9 cellular contexts compared by ENCODE assay signal in the genomic region with DNA sequence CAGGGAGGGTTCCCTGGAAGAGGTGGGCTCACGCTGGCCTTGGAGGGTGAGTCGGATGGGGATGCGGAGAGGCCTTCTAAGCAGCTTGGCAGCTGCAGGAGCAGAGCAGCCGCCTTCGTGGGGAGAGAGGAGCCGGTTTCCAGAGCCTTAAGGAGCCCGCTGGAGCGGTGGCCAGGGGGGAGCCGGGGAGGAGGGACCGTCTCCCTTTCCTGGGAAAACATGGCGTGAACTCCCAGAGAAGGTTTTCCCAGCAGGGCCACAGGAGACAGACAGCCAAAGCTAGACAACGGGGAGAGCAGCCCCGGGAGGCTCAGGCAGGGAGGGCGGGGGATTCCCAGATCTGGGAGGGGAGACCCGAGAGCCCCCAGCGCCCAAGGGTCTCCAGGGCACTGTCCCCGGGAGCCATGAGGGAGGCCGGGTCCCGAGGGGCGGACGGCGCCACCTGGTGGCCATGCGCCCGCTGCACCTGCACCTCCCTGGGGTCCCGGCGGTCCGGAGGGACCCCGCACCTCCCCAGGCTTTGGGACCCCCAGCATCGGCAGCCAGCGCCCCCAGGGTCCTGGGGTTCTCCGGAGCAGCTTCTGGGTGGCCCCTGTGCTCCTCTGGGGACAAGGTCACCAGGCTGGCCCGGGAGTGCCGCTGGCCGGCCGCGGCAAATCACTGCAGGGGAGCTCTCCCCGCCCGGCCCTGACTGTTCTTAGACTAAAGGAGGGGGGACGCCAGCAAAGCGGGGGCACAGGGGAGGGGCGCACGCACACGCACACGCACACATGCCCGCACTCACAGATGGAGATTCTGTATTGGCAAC. TPM values are rescaled to one million over a fixed set of nuclear protein-coding genes. Genes with fewer than 3 reads are reported as not detected.
A peak's percentile ranks its signal among the peaks of the same experiment; 100 is the strongest.
DNase-seq lines count a peak whose midpoint lies in the region; ATAC-seq and TF ChIP-seq lines count a peak whose summit lies in the region.
"Had no signal": no experiment of that assay in that cellular context is flagged by ENCODE, and none has a peak within 500 bp of the region (broad histone marks: within the 10 kb centered on the region; RNA-seq: fewer than 3 reads in every experiment).

No MANE protein-coding gene starts in this region.

- intact Hi-C loops in mucosa of descending colon (cut with DNase I, micrococcal nuclease) (loop anchor here (2.0 to 5.0 kb wide), 3 partner anchors 70 to 180 kb away; partner anchors contain the start of gene CTSD (in 1 of the 2)), stomach (cut with DNase I; ENCODE audit: low total_unique reads) (loop anchor here (2.0 to 5.0 kb wide), 2 partner anchors 140 to 320 kb away; no protein-coding TSS in a partner anchor)

- no peaks in the 10 kb centered on the region for H3K9me2 ChIP-seq in Karpas-422 (replicated peaks; ENCODE audit: insufficient read depth, low read length)

- H3K36me3 ChIP-seq in Karpas-422 (ENCODE audit: insufficient read depth, low read length) (no peaks in the 10 kb centered on the region), mucosa of descending colon (ENCODE audit: low read depth) (no peaks in the 10 kb centered on the region), stomach (no peaks in the 10 kb centered on the region)
- H3K36me3 ChIP-seq in effector memory CD4-positive, alpha-beta T cell (ENCODE audit: control insufficient read depth, insufficient read depth, low read length), result no peaks in the 10 kb centered on the region

- H3K4me2 ChIP-seq in Karpas-422 (ENCODE audit: low read depth, low read length, poor library complexity, severe bottlenecking), result no peak overlapping the region

- POLR2A ChIA-PET in activated CD8-positive, alpha-beta T cell treated with anti-CD3 and anti-CD28 coated beads, Interleukin-2, amount 10 ng/mL, durations not matched to agents 7 days and 5 days (lab: Charles Lee), result interaction anchor here (1.9 kb wide), 2 partner anchors 138 to 141 kb away, joined by 6 to 10 read pairs; no protein-coding TSS in a partner anchor

- TF ChIP-seq POLR2A in stomach (IDR thresholded peaks at IDR 0.05), result no peak

- H4K20me1 ChIP-seq in Karpas-422 (ENCODE audit: insufficient read depth, low read depth, low read length), result peaks cover 3% of the 10 kb centered on the region; the same call in 1 of the 2 replicates

- H2AFZ ChIP-seq in Karpas-422 (ENCODE audit: low read length), result no peak overlapping the region

- H3K4me1 ChIP-seq in Karpas-422 (ENCODE audit: low read length) (no peaks in the 10 kb centered on the region), mucosa of descending colon (ENCODE audit: low read depth) (peaks cover 50% of the 10 kb centered on the region), stomach (peaks cover 38 to 77% (median 60%) of the 10 kb centered on the region in 4 donors)
- H3K4me1 ChIP-seq in effector memory CD4-positive, alpha-beta T cell (ENCODE audit: control insufficient read depth, insufficient read depth, low read length, poor library complexity, severe bottlenecking), result peaks cover 4% of the 10 kb centered on the region

- no peak overlapping the region for H3K27ac Mint-ChIP-seq in activated CD8-positive, alpha-beta T cell treated with anti-CD3 and anti-CD28 coated beads, Interleukin-2, amount 10 ng/mL, durations not matched to agents 7 days and 5 days
- H3K27ac Mint-ChIP-seq: T-helper 1 cell treated with Interleukin-12 subunit alpha and Interleukin-12 subunit beta and Interleukin-4 antibody, amounts not matched to agents 30 μg/mL and 1 μg/mL, for 36 hours had no signal

- H3K27ac ChIP-seq in Karpas-422 (ENCODE audit: low read length), result no peak overlapping the region
- no peak overlapping the region for H3K27ac ChIP-seq in effector memory CD4-positive, alpha-beta T cell (ENCODE audit: insufficient read depth, low read length, poor library complexity, severe bottlenecking)
- peak overlapping the region; percentile 23 to 86 (median 83) for H3K27ac ChIP-seq in stomach

- no peaks in the 10 kb centered on the region for H3K4me1 Mint-ChIP-seq in activated CD8-positive, alpha-beta T cell treated with anti-CD3 and anti-CD28 coated beads, Interleukin-2, amount 10 ng/mL, durations not matched to agents 7 days and 5 days (ENCODE audit: low read depth)

- no peaks in the 10 kb centered on the region for H3K79me2 ChIP-seq in Karpas-422 (ENCODE audit: low read length)

- H3K9me3 ChIP-seq in Karpas-422 (ENCODE audit: low read length), result no peaks in the 10 kb centered on the region
- H3K9me3 ChIP-seq in effector memory CD4-positive, alpha-beta T cell (ENCODE audit: control insufficient read depth, low read length), result no peaks in the 10 kb centered on the region
- H3K9me3 ChIP-seq in mucosa of descending colon, result no peaks in the 10 kb centered on the region
- H3K9me3 ChIP-seq in stomach, result no peaks in the 10 kb centered on the region

- no peaks in the 10 kb centered on the region for H3K9me3 Mint-ChIP-seq in activated CD8-positive, alpha-beta T cell treated with anti-CD3 and anti-CD28 coated beads, Interleukin-2, amount 10 ng/mL, durations not matched to agents 7 days and 5 days (ENCODE audit: insufficient read depth)
- H3K9me3 Mint-ChIP-seq: T-helper 1 cell treated with Interleukin-12 subunit alpha and Interleukin-12 subunit beta and Interleukin-4 antibody, amounts not matched to agents 30 μg/mL and 1 μg/mL, for 36 hours had no signal

- peaks cover 4% of the 10 kb centered on the region for H3K27me3 Mint-ChIP-seq in activated CD8-positive, alpha-beta T cell treated with anti-CD3 and anti-CD28 coated beads, Interleukin-2, amount 10 ng/mL, durations not matched to agents 7 days and 5 days (ENCODE audit: low read depth)

- TF ChIP-seq EP300 in stomach (IDR thresholded peaks at IDR 0.05), result no peak

- no peaks in the 10 kb centered on the region for H3K36me3 Mint-ChIP-seq in activated CD8-positive, alpha-beta T cell treated with anti-CD3 and anti-CD28 coated beads, Interleukin-2, amount 10 ng/mL, durations not matched to agents 7 days and 5 days (ENCODE audit: low read depth)

- CTCF ChIA-PET in activated CD8-positive, alpha-beta T cell treated with anti-CD3 and anti-CD28 coated beads, Interleukin-2, amount 10 ng/mL, durations not matched to agents 7 days and 5 days (lab: Charles Lee), result interaction anchor here (0.6 to 8.5 kb wide), 52 partner anchors 8 to 324 kb away, joined by 3 to 311 read pairs (median 4); partner anchors contain the start of genes CTSD, KRTAP5-6, LSP1 and MRPL23

- peak; percentile 89 for DNase-seq in D341Med (ENCODE audit: low spot score)
- DNase-seq in Karpas-422, result peak; percentile 75
- DNase-seq in activated CD8-positive, alpha-beta T cell treated with anti-CD3 and anti-CD28 coated beads, Interleukin-2, amount 10 ng/mL, durations not matched to agents 7 days and 5 days, result peak; percentile 68
- peak; percentile 37 to 56 (median 41) for DNase-seq in effector memory CD4-positive, alpha-beta T cell
- DNase-seq in mucosa of descending colon, result peak; percentile 71 to 82 (median 76)
- peak; percentile 68 for DNase-seq in stomach
- no peak for DNase-seq in islet precursor cell

- no peaks in the 10 kb centered on the region for H3K27me3 ChIP-seq in Karpas-422 (ENCODE audit: low read length)
- peaks cover 4% of the 10 kb centered on the region for H3K27me3 ChIP-seq in effector memory CD4-positive, alpha-beta T cell (replicated peaks; ENCODE audit: control insufficient read depth, insufficient read depth, low read length, poor library complexity, severe bottlenecking)
- H3K27me3 ChIP-seq in stomach, result peaks cover 0 to 39% (median 0%) of the 10 kb centered on the region in 3 donors

- TF ChIP-seq CTCF in mucosa of descending colon (IDR thresholded peaks at IDR 0.05), result peak; percentile 95
- TF ChIP-seq CTCF in stomach (IDR thresholded peaks at IDR 0.05), result peak in 6 of 7 experiments; percentile 83 to 99 (median 94)

- H3K4me3 Mint-ChIP-seq in activated CD8-positive, alpha-beta T cell treated with anti-CD3 and anti-CD28 coated beads, Interleukin-2, amount 10 ng/mL, durations not matched to agents 7 days and 5 days, result no peak overlapping the region
- H3K4me3 Mint-ChIP-seq: T-helper 1 cell treated with Interleukin-12 subunit alpha and Interleukin-12 subunit beta and Interleukin-4 antibody, amounts not matched to agents 30 μg/mL and 1 μg/mL, for 36 hours had no signal

- H3K9ac ChIP-seq in Karpas-422 (ENCODE audit: low read length), result no peak overlapping the region

- H3K4me3 ChIP-seq in Karpas-422 (ENCODE audit: low read length), result no peak overlapping the region
- H3K4me3 ChIP-seq in effector memory CD4-positive, alpha-beta T cell (ENCODE audit: insufficient read depth, low read depth, low read length, poor library complexity, severe bottlenecking), result no peak overlapping the region
- H3K4me3 ChIP-seq in mucosa of descending colon, result no peak overlapping the region
- H3K4me3 ChIP-seq in stomach, result peak overlapping the region in 2 of 4 donors; percentile 16 to 18

- WGBS in stomach, 5 donors, result 11 to 28% (median 14%) methylated on average over 22 to 45 of the region's 45 CpGs

- peak; percentile 71 for ATAC-seq in activated CD8-positive, alpha-beta T cell treated with anti-CD3 and anti-CD28 coated beads, Interleukin-2, amount 10 ng/mL, durations not matched to agents 7 days and 5 days
- peak; percentile 24 for ATAC-seq in mucosa of descending colon
- no peak for ATAC-seq in GM21360 (IDR thresholded peaks at IDR 0.05; ENCODE audit: unreplicated experiment)

RNA-seq across cellular contexts. Expression of gene SYT8, which starts 2.4 kb away (rescaled TPM):
- total RNA-seq in Karpas-422 (2014; rRNA removed; shearing (Covaris generic); ENCODE audit: low replicate concordance), result 0.29 TPM in 1 of 2 replicates, not detected in the other
- not detected for total RNA-seq in activated CD8-positive, alpha-beta T cell treated with anti-CD3 and anti-CD28 coated beads, Interleukin-2, amount 10 ng/mL, durations not matched to agents 7 days and 5 days
- total RNA-seq in mucosa of descending colon (1 to 10 TPM in 2 of 3 donors, under 1 TPM in 1; 0.98 to 2.4 (median 2.1) TPM), stomach (10 to 100 TPM in 1 of 5 donors, 1 to 10 TPM in 1, under 1 TPM in 3; 0.72 to 13.4 (median 0.92) TPM)
- 10 to 100 TPM in 1 of 3 donors, 1 to 10 TPM in 2; 1.7 to 77.3 (median 3.7) TPM for polyA plus RNA-seq in stomach

RNA-seq across cellular contexts. Expression of gene TNNI2, which starts 6.4 kb away (rescaled TPM):
- total RNA-seq in Karpas-422 (2014; rRNA removed; shearing (Covaris generic); ENCODE audit: low replicate concordance), result 0.36 TPM in 1 of 2 replicates, not detected in the other
- total RNA-seq in activated CD8-positive, alpha-beta T cell treated with anti-CD3 and anti-CD28 coated beads, Interleukin-2, amount 10 ng/mL, durations not matched to agents 7 days and 5 days, result under 1 TPM in 1 of 2 experiments, not detected in 1; 0.50 TPM
- total RNA-seq in mucosa of descending colon (under 1 TPM in 1 of 3 donors, not detected in 2; 0.46 TPM), stomach (1 to 10 TPM in 1 of 5 donors, not detected in 4; 7.2 TPM)
- 10 to 100 TPM in 2 of 3 donors, under 1 TPM in 1; 0.93 to 23.4 (median 17.0) TPM for polyA plus RNA-seq in stomach

RNA-seq across cellular contexts. Expression of gene LSP1, which starts 20.5 kb away (rescaled TPM):
- 46.9 and 115 TPM in 2 replicates for total RNA-seq in Karpas-422 (2014; rRNA removed; shearing (Covaris generic); ENCODE audit: low replicate concordance)
- total RNA-seq in activated CD8-positive, alpha-beta T cell treated with anti-CD3 and anti-CD28 coated beads, Interleukin-2, amount 10 ng/mL, durations not matched to agents 7 days and 5 days, result 100 to 1,000 TPM; 463 to 477 TPM
- total RNA-seq in mucosa of descending colon (10 to 100 TPM; 18.5 to 32.2 (median 23.6) TPM), stomach (10 to 100 TPM in 4 of 5 donors, 1 to 10 TPM in 1; 9.8 to 78.8 (median 46.8) TPM)
- polyA plus RNA-seq in stomach, result 100 to 1,000 TPM in 2 of 3 donors, 10 to 100 TPM in 1; 29.0 to 239 (median 155) TPM

RNA-seq across cellular contexts. Expression of gene PRR33, which starts 59.3 kb away (rescaled TPM):
- total RNA-seq in Karpas-422 (2014; rRNA removed; shearing (Covaris generic); ENCODE audit: low replicate concordance), result not detected in 2 replicates
- total RNA-seq in activated CD8-positive, alpha-beta T cell treated with anti-CD3 and anti-CD28 coated beads, Interleukin-2, amount 10 ng/mL, durations not matched to agents 7 days and 5 days, result under 1 TPM in 1 of 2 experiments, not detected in 1; 0.08 TPM
- not detected for total RNA-seq in mucosa of descending colon
- not detected for total RNA-seq in stomach
- polyA plus RNA-seq in stomach, result under 1 TPM in 1 of 3 donors, not detected in 2; 0.03 TPM

Comparison
In these comparisons a context has a peak if more than half of its experiments do, and no peak if none do; other contexts are left out.
1. H3K27ac ChIP-seq: peak in stomach (5 of 5); none in Karpas-422 (single experiment) and effector memory CD4-positive, alpha-beta T cell (single experiment).